In the genomic region with DNA sequence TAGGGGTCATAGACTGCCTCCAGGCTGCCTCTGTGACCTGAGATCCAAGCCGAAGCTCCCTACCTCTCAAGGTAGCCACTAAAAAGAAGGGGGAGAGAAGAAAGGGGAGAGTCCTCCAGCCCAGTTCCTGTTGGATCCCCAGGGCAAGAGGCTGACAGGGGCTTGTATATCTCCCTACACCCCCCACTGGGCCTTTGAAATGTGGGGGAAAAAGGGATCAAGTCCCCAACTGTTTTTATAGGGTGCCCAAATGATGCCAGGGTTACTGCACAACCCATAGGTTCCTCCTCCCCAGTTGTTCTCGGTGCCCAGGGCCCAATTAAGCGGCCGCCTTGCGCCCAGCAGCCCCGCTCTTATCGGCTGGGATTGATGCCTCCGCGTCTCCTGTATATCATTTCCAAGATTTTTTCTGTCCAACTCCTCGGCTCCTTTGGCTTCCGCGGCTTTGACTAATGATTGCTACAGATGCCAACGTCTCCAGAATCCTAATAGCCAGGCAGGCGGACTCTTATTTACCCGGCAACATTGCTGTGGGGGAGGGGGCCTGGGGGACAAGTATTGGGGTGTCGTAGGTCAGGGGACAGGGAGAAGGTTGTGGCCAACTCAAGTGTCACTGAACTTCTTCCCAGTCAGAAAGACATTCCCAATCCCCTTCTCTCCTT, we compare ENCODE assay signal across 30 cellular contexts. TPM values are rescaled to one million over a fixed set of nuclear protein-coding genes. Genes with fewer than 3 reads are reported as not detected.
"Had no signal": no experiment of that assay in that cellular context is flagged by ENCODE, and none has a peak within 500 bp of the region (broad histone marks: within the 10 kb centered on the region; RNA-seq: fewer than 3 reads in every experiment).

No MANE protein-coding gene starts in this region.

- H3K27ac ChIP-seq: breast epithelium, foreskin keratinocyte, heart right ventricle, left lung, right lobe of liver, upper lobe of right lung had no signal

- H3K36me3 Mint-ChIP-seq: activated CD4-positive, alpha-beta memory T cell treated with anti-CD3 and anti-CD28 coated beads for 36 hours; stimulated activated effector memory CD8-positive, alpha-beta T cell treated with anti-CD3 and anti-CD28 coated beads, Interleukin-12 subunit alpha, Interleukin-12 subunit beta, amount 100 ng/mL, for 72 hours had no signal

- H3K9me3 Mint-ChIP-seq: activated CD4-positive, alpha-beta memory T cell treated with anti-CD3 and anti-CD28 coated beads for 36 hours; activated CD4-positive, alpha-beta T cell treated with anti-CD3 and anti-CD28 coated beads, Interleukin-2, amount 10 ng/mL, durations not matched to agents 24 days and 14 days; activated T-helper 1 cell treated with anti-CD3 and anti-CD28 coated beads, Interleukin-12 subunit alpha, Interleukin-12 subunit beta, Interleukin-2, Interleukin-4 antibody, amounts not matched to agents 30 ng/mL and 10 ng/mL and 1 ng/mL, durations not matched to agents 14 hours and 24 hours and 36 hours; stimulated activated effector memory CD8-positive, alpha-beta T cell treated with anti-CD3 and anti-CD28 coated beads, Interleukin-12 subunit alpha, Interleukin-12 subunit beta, amount 100 ng/mL, for 72 hours; stimulated activated naive CD8-positive, alpha-beta T cell treated with anti-CD3 and anti-CD28 coated beads, Interleukin-15, Interleukin-2, amounts not matched to agents 100 ng/mL and 50 ng/mL, for 24 hours; T-helper 1 cell treated with Interleukin-12 subunit alpha and Interleukin-12 subunit beta and Interleukin-4 antibody, amounts not matched to agents 30 μg/mL and 1 μg/mL, for 36 hours had no signal

- H3K4me3 ChIP-seq: left lung, lung, right lobe of liver, upper lobe of right lung had no signal

- H3K27ac Mint-ChIP-seq: activated CD4-positive, alpha-beta memory T cell treated with anti-CD3 and anti-CD28 coated beads for 36 hours; activated CD4-positive, alpha-beta T cell treated with anti-CD3 and anti-CD28 coated beads, Interleukin-2, amount 10 ng/mL, durations not matched to agents 24 days and 14 days; activated T-helper 1 cell treated with anti-CD3 and anti-CD28 coated beads, Interleukin-12 subunit alpha, Interleukin-12 subunit beta, Interleukin-2, Interleukin-4 antibody, amounts not matched to agents 30 ng/mL and 10 ng/mL and 1 ng/mL, durations not matched to agents 14 hours and 24 hours and 36 hours; stimulated activated effector memory CD8-positive, alpha-beta T cell treated with anti-CD3 and anti-CD28 coated beads, Interleukin-12 subunit alpha, Interleukin-12 subunit beta, amount 100 ng/mL, for 72 hours; stimulated activated naive CD8-positive, alpha-beta T cell treated with anti-CD3 and anti-CD28 coated beads, Interleukin-15, Interleukin-2, amounts not matched to agents 100 ng/mL and 50 ng/mL, for 24 hours; T-helper 1 cell treated with Interleukin-12 subunit alpha and Interleukin-12 subunit beta and Interleukin-4 antibody, amounts not matched to agents 30 μg/mL and 1 μg/mL, for 36 hours had no signal

- DNase-seq: activated CD4-positive, alpha-beta memory T cell treated with anti-CD3 and anti-CD28 coated beads for 36 hours; activated CD4-positive, alpha-beta T cell treated with anti-CD3 and anti-CD28 coated beads, Interleukin-2, amount 10 ng/mL, durations not matched to agents 24 days and 14 days; activated CD4-positive, CD25-positive, alpha-beta regulatory T cell treated with anti-CD3 and anti-CD28 coated beads, Interleukin-2, amount 50 U/mL, for 72 hours; activated CD8-positive, alpha-beta memory T cell treated with anti-CD3 and anti-CD28 coated beads, Interleukin-2, amount 50 U/mL, for 4 hours; activated effector memory CD4-positive, alpha-beta T cell treated with anti-CD3 and anti-CD28 coated beads, Interleukin-2, amount 50 U/mL, for 16 hours; activated naive CD4-positive, alpha-beta T cell treated with anti-CD3 and anti-CD28 coated beads, Interleukin-2, amount 50 U/mL, for 16 hours; activated T-cell treated with anti-CD3 and anti-CD28 coated beads, Interleukin-2, amount 50 U/mL, for 1 hour; amniotic stem cell; central memory CD4-positive, alpha-beta T cell; foreskin keratinocyte; heart right ventricle; kidney glomerular epithelial cell; mesendoderm; right lobe of liver; stimulated activated CD4-positive, alpha-beta T cell treated with anti-CD3 and anti-CD28 coated beads, Interleukin-12 subunit alpha, Interleukin-12 subunit beta, amount 100 ng/mL, for 4 hours; stimulated activated CD4-positive, alpha-beta T cell treated with anti-CD3 and anti-CD28 coated beads, Interleukin-4, amount 100 ng/mL, for 24 hours; SW 1271; upper lobe of right lung had no signal

- H3K4me3 Mint-ChIP-seq: activated CD4-positive, alpha-beta memory T cell treated with anti-CD3 and anti-CD28 coated beads for 36 hours; activated CD4-positive, alpha-beta T cell treated with anti-CD3 and anti-CD28 coated beads, Interleukin-2, amount 10 ng/mL, durations not matched to agents 24 days and 14 days; activated T-helper 1 cell treated with anti-CD3 and anti-CD28 coated beads, Interleukin-12 subunit alpha, Interleukin-12 subunit beta, Interleukin-2, Interleukin-4 antibody, amounts not matched to agents 30 ng/mL and 10 ng/mL and 1 ng/mL, durations not matched to agents 14 hours and 24 hours and 36 hours; stimulated activated naive CD8-positive, alpha-beta T cell treated with anti-CD3 and anti-CD28 coated beads, Interleukin-15, Interleukin-2, amounts not matched to agents 100 ng/mL and 50 ng/mL, for 24 hours; T-helper 1 cell treated with Interleukin-12 subunit alpha and Interleukin-12 subunit beta and Interleukin-4 antibody, amounts not matched to agents 30 μg/mL and 1 μg/mL, for 36 hours had no signal

- H3K36me3 ChIP-seq: breast epithelium, heart right ventricle, left lung, right lobe of liver, upper lobe of right lung had no signal

- H3K27me3 ChIP-seq: breast epithelium, foreskin keratinocyte had no signal

- H3K9me3 ChIP-seq: breast epithelium, heart right ventricle, left lung, right lobe of liver, upper lobe of right lung had no signal

- H3K4me1 ChIP-seq: breast epithelium, foreskin keratinocyte, left lung, right lobe of liver, upper lobe of right lung had no signal

RNA-seq across cellular contexts. Expression of a gene that starts 7.6 kb away (rescaled TPM):
- total RNA-seq: activated CD4-positive, alpha-beta T cell treated with anti-CD3 and anti-CD28 coated beads, Interleukin-2, amount 10 ng/mL, durations not matched to agents 24 days and 14 days; activated T-helper 1 cell treated with anti-CD3 and anti-CD28 coated beads, Interleukin-12 subunit alpha, Interleukin-12 subunit beta, Interleukin-2, Interleukin-4 antibody, amounts not matched to agents 30 ng/mL and 10 ng/mL and 1 ng/mL, durations not matched to agents 14 hours and 24 hours and 36 hours; astrocyte; osteocyte had no signal

RNA-seq across cellular contexts. Expression of a gene that starts 13.1 kb away (rescaled TPM):
- total RNA-seq: activated CD4-positive, alpha-beta memory T cell treated with anti-CD3 and anti-CD28 coated beads for 36 hours; activated CD4-positive, alpha-beta T cell treated with anti-CD3 and anti-CD28 coated beads, Interleukin-2, amount 10 ng/mL, durations not matched to agents 24 days and 14 days; activated CD8-positive, alpha-beta memory T cell treated with anti-CD3 and anti-CD28 coated beads for 36 hours; activated T-helper 1 cell treated with anti-CD3 and anti-CD28 coated beads, Interleukin-12 subunit alpha, Interleukin-12 subunit beta, Interleukin-2, Interleukin-4 antibody, amounts not matched to agents 30 ng/mL and 10 ng/mL and 1 ng/mL, durations not matched to agents 14 hours and 24 hours and 36 hours; astrocyte; endothelial cell of umbilical vein; heart right ventricle; mucosa of gallbladder; osteocyte; right lobe of liver; upper lobe of right lung had no signal

RNA-seq across cellular contexts. Expression of a gene that starts 17.8 kb away (rescaled TPM):
- total RNA-seq: activated CD4-positive, alpha-beta memory T cell treated with anti-CD3 and anti-CD28 coated beads for 36 hours; activated CD4-positive, alpha-beta T cell treated with anti-CD3 and anti-CD28 coated beads, Interleukin-2, amount 10 ng/mL, durations not matched to agents 24 days and 14 days; activated CD8-positive, alpha-beta memory T cell treated with anti-CD3 and anti-CD28 coated beads for 36 hours; activated T-helper 1 cell treated with anti-CD3 and anti-CD28 coated beads, Interleukin-12 subunit alpha, Interleukin-12 subunit beta, Interleukin-2, Interleukin-4 antibody, amounts not matched to agents 30 ng/mL and 10 ng/mL and 1 ng/mL, durations not matched to agents 14 hours and 24 hours and 36 hours; astrocyte; osteocyte; right lobe of liver had no signal

RNA-seq across cellular contexts. Expression of a gene that starts 37.2 kb away (rescaled TPM):
- total RNA-seq: activated CD4-positive, alpha-beta memory T cell treated with anti-CD3 and anti-CD28 coated beads for 36 hours; activated CD4-positive, alpha-beta T cell treated with anti-CD3 and anti-CD28 coated beads, Interleukin-2, amount 10 ng/mL, durations not matched to agents 24 days and 14 days; activated CD8-positive, alpha-beta memory T cell treated with anti-CD3 and anti-CD28 coated beads for 36 hours; activated T-helper 1 cell treated with anti-CD3 and anti-CD28 coated beads, Interleukin-12 subunit alpha, Interleukin-12 subunit beta, Interleukin-2, Interleukin-4 antibody, amounts not matched to agents 30 ng/mL and 10 ng/mL and 1 ng/mL, durations not matched to agents 14 hours and 24 hours and 36 hours; astrocyte; heart right ventricle; lung; mucosa of gallbladder; osteocyte; right lobe of liver had no signal

RNA-seq across cellular contexts. Expression of a gene that starts 46.0 kb away (rescaled TPM):
- total RNA-seq: activated CD4-positive, alpha-beta memory T cell treated with anti-CD3 and anti-CD28 coated beads for 36 hours; activated CD4-positive, alpha-beta T cell treated with anti-CD3 and anti-CD28 coated beads, Interleukin-2, amount 10 ng/mL, durations not matched to agents 24 days and 14 days; activated CD8-positive, alpha-beta memory T cell treated with anti-CD3 and anti-CD28 coated beads for 36 hours; activated T-helper 1 cell treated with anti-CD3 and anti-CD28 coated beads, Interleukin-12 subunit alpha, Interleukin-12 subunit beta, Interleukin-2, Interleukin-4 antibody, amounts not matched to agents 30 ng/mL and 10 ng/mL and 1 ng/mL, durations not matched to agents 14 hours and 24 hours and 36 hours; astrocyte; heart right ventricle; lung; mucosa of gallbladder; osteocyte; right lobe of liver had no signal
